ENCODE assay signal across 24 cellular contexts in genomic region chr11:130049260-130049659, GRCh38. TPM values are rescaled to one million over a fixed set of nuclear protein-coding genes. Genes with fewer than 3 reads are reported as not detected.
DNase-seq lines count a peak whose midpoint lies in the region; ATAC-seq, FAIRE-seq and TF ChIP-seq lines count a peak whose summit lies in the region.
"Had no signal": no experiment of that assay in that cellular context is flagged by ENCODE, and none has a peak within 500 bp of the region (broad histone marks: within the 10 kb centered on the region; RNA-seq: fewer than 3 reads in every experiment).

No MANE protein-coding gene starts in this region.

- in situ Hi-C loops in HepG2 (cut with HindIII; ENCODE audit: extremely low pct_ligation_motif_present, low pct_unique_long_range_greater_than_20kb): no loop called here

- no peak for TF ChIP-seq RAD21 in HepG2 (CRISPR knock-in tag; IDR thresholded peaks at IDR 0.05)

- intact Hi-C loops in CD14-positive monocyte (cut with micrococcal nuclease) (no loop called here), HepG2 (cut with micrococcal nuclease; ENCODE audit: unreplicated experiment) (no loop called here)
- intact Hi-C loops in activated CD4-positive, alpha-beta T cell treated with anti-CD3 and anti-CD28 coated beads, Interleukin-2, amount 10 ng/mL, durations not matched to agents 24 days and 14 days (cut with micrococcal nuclease): no loop called here

- peaks cover 0 to 6% (median 3%) of the 10 kb centered on the region in 7 donors for H3K9me3 Mint-ChIP-seq in CD14-positive monocyte
- H3K9me3 Mint-ChIP-seq in activated CD4-positive, alpha-beta T cell treated with anti-CD3 and anti-CD28 coated beads, Interleukin-2, amount 10 ng/mL, durations not matched to agents 24 days and 14 days: no peaks in the 10 kb centered on the region
- H3K9me3 Mint-ChIP-seq: activated naive CD8-positive, alpha-beta T cell treated with anti-CD3 and anti-CD28 coated beads, Interleukin-2, amount 10 ng/mL, durations not matched to agents 7 days and 5 days; T-helper 1 cell treated with Interleukin-12 subunit alpha and Interleukin-12 subunit beta and Interleukin-4 antibody, amounts not matched to agents 30 μg/mL and 1 μg/mL, for 36 hours had no signal

- peak; percentile 58 for DNase-seq in CD14-positive monocyte (ENCODE audit: low spot score)
- DNase-seq in MV-4-11 (lab: John Stamatoyannopoulos, UW): peak; percentile 66
- DNase-seq in adipocyte (ENCODE audit: low read depth): peak; percentile 52
- DNase-seq in HepG2 (ENCODE audit: low spot score): no peak
- no peak for DNase-seq in amniotic stem cell (lab: John Stamatoyannopoulos, UW)
- no peak for DNase-seq in activated CD4-positive, alpha-beta T cell treated with anti-CD3 and anti-CD28 coated beads, Interleukin-2, amount 10 ng/mL, durations not matched to agents 24 days and 14 days
- DNase-seq: activated CD8-positive, alpha-beta memory T cell treated with anti-CD3 and anti-CD28 coated beads, Interleukin-2, amount 50 U/mL, for 4 hours; activated naive CD8-positive, alpha-beta T cell treated with anti-CD3 and anti-CD28 coated beads, Interleukin-2, amount 10 ng/mL, durations not matched to agents 7 days and 5 days; CD4-positive, CD25-positive, alpha-beta regulatory T cell; DMS 273 treated with DMSO at 0.1 percent for 48 hours; left colon; naive thymus-derived CD4-positive, alpha-beta T cell; NCI-H1048; NCI-H187; NCI-H2227 treated with DMSO at 0.1 percent for 48 hours; posterior cingulate gyrus; upper lobe of left lung had no signal

- H3K79me2 ChIP-seq in HepG2 (ENCODE audit: insufficient read depth, low read length): no peaks in the 10 kb centered on the region

- POLR2A ChIA-PET in HepG2 (lab: Yijun Ruan, JAX): interaction anchor here (3.9 kb wide), 1 partner anchor 46 kb away, joined by 17 read pairs; the partner anchor contains the start of gene PRDM10

- H3K4me1 ChIP-seq in adipocyte (ENCODE audit: control insufficient read depth, insufficient read depth, low read length) (peaks cover 27% of the 10 kb centered on the region), HepG2 (ENCODE audit: insufficient read depth, low read length) (no peaks in the 10 kb centered on the region; the same call in 1 of the 2 replicates)
- H3K4me1 ChIP-seq: HAP-1 had no signal

- H3K27me3 ChIP-seq in adipocyte (replicated peaks; ENCODE audit: control insufficient read depth, insufficient read depth, low read length) (no peaks in the 10 kb centered on the region), HepG2 (ENCODE audit: control insufficient read depth in 1 of 2, insufficient read depth in 2 of 2, low read length in 2 of 2) (no peaks in the 10 kb centered on the region)
- H3K27me3 ChIP-seq: SJSA1, upper lobe of left lung had no signal

- peak overlapping the region; percentile 93 to 99 (median 97) for H3K27ac Mint-ChIP-seq in CD14-positive monocyte
- no peak overlapping the region for H3K27ac Mint-ChIP-seq in activated CD4-positive, alpha-beta T cell treated with anti-CD3 and anti-CD28 coated beads, Interleukin-2, amount 10 ng/mL, durations not matched to agents 24 days and 14 days
- H3K27ac Mint-ChIP-seq: activated naive CD8-positive, alpha-beta T cell treated with anti-CD3 and anti-CD28 coated beads, Interleukin-2, amount 10 ng/mL, durations not matched to agents 7 days and 5 days; brain; naive thymus-derived CD4-positive, alpha-beta T cell; T-helper 1 cell treated with Interleukin-12 subunit alpha and Interleukin-12 subunit beta and Interleukin-4 antibody, amounts not matched to agents 30 μg/mL and 1 μg/mL, for 36 hours had no signal

- no peak overlapping the region for H2AFZ ChIP-seq in HepG2 (ENCODE audit: low read length)

- H3K4me2 ChIP-seq in HepG2 (ENCODE audit: low read depth, low read length): no peak overlapping the region

- ATAC-seq in HepG2: no peak
- no peak for ATAC-seq in GM18909 (IDR thresholded peaks at IDR 0.05; ENCODE audit: poor library complexity, unreplicated experiment)
- ATAC-seq in HG02973 (IDR thresholded peaks at IDR 0.05; ENCODE audit: unreplicated experiment): no peak
- ATAC-seq: left colon; naive thymus-derived CD4-positive, alpha-beta T cell had no signal

- H3K4me1 Mint-ChIP-seq in CD14-positive monocyte: peaks cover 54% of the 10 kb centered on the region
- H3K4me1 Mint-ChIP-seq in activated CD4-positive, alpha-beta T cell treated with anti-CD3 and anti-CD28 coated beads, Interleukin-2, amount 10 ng/mL, durations not matched to agents 24 days and 14 days: no peaks in the 10 kb centered on the region
- H3K4me1 Mint-ChIP-seq: activated naive CD8-positive, alpha-beta T cell treated with anti-CD3 and anti-CD28 coated beads, Interleukin-2, amount 10 ng/mL, durations not matched to agents 7 days and 5 days; naive thymus-derived CD4-positive, alpha-beta T cell had no signal

- H3K4me3 ChIP-seq in adipocyte (ENCODE audit: low read length) (no peak overlapping the region), HepG2 (replicated peaks in 1 of 3; ENCODE audit: insufficient read depth in 1 of 3, low read depth in 2 of 3, low read length in 3 of 3) (no peak overlapping the region)
- H3K4me3 ChIP-seq: HAP-1, SJSA1, upper lobe of left lung had no signal

- TF ChIP-seq EP300 in HepG2 (IDR thresholded peaks at IDR 0.05; ENCODE audit: low read depth in 2 of 2, low read length in 2 of 2): no peak
- TF ChIP-seq EP300 in HepG2 (CRISPR knock-in tag; IDR thresholded peaks at IDR 0.05; ENCODE audit: borderline replicate concordance): no peak

- 26% methylated on average over 2 of the region's 2 CpGs for WGBS in HepG2 (ENCODE audit: low lambda C conversion rate)

- no peaks in the 10 kb centered on the region for H4K20me1 ChIP-seq in HepG2 (ENCODE audit: insufficient read depth, low read length)

- no peak for FAIRE-seq in HepG2 (lab: Jason Lieb, UNC)
- FAIRE-seq: colon had no signal

- no peak for TF ChIP-seq CTCF in CD14-positive monocyte (IDR thresholded peaks at IDR 0.05)
- no peak for TF ChIP-seq CTCF in HepG2 (CRISPR knock-in tag; IDR thresholded peaks at IDR 0.05)

- H3K9me3 ChIP-seq in adipocyte (ENCODE audit: control insufficient read depth, low read length) (peaks cover 2% of the 10 kb centered on the region), HepG2 (ENCODE audit: low read length) (no peaks in the 10 kb centered on the region)
- H3K9me3 ChIP-seq: HAP-1, SJSA1, upper lobe of left lung had no signal

- H3K4me3 Mint-ChIP-seq in CD14-positive monocyte: peak overlapping the region in 1 of 2 donors; percentile 26
- H3K4me3 Mint-ChIP-seq in activated CD4-positive, alpha-beta T cell treated with anti-CD3 and anti-CD28 coated beads, Interleukin-2, amount 10 ng/mL, durations not matched to agents 24 days and 14 days: no peak overlapping the region
- H3K4me3 Mint-ChIP-seq: activated naive CD8-positive, alpha-beta T cell treated with anti-CD3 and anti-CD28 coated beads, Interleukin-2, amount 10 ng/mL, durations not matched to agents 7 days and 5 days; brain; CD4-positive, CD25-positive, alpha-beta regulatory T cell; naive thymus-derived CD4-positive, alpha-beta T cell; T-helper 1 cell treated with Interleukin-12 subunit alpha and Interleukin-12 subunit beta and Interleukin-4 antibody, amounts not matched to agents 30 μg/mL and 1 μg/mL, for 36 hours had no signal

- H3K36me3 ChIP-seq in adipocyte (ENCODE audit: control insufficient read depth, insufficient read depth, low read length, severe bottlenecking) (no peaks in the 10 kb centered on the region), HepG2 (replicated peaks in 1 of 2; ENCODE audit: control insufficient read depth in 1 of 2, insufficient read depth in 2 of 2, low read length in 2 of 2) (no peaks in the 10 kb centered on the region)
- H3K36me3 ChIP-seq: HAP-1, SJSA1, upper lobe of left lung had no signal

- no peaks in the 10 kb centered on the region for H3K36me3 Mint-ChIP-seq in CD14-positive monocyte
- no peaks in the 10 kb centered on the region for H3K36me3 Mint-ChIP-seq in activated CD4-positive, alpha-beta T cell treated with anti-CD3 and anti-CD28 coated beads, Interleukin-2, amount 10 ng/mL, durations not matched to agents 24 days and 14 days (ENCODE audit: low read depth)
- H3K36me3 Mint-ChIP-seq: activated naive CD8-positive, alpha-beta T cell treated with anti-CD3 and anti-CD28 coated beads, Interleukin-2, amount 10 ng/mL, durations not matched to agents 7 days and 5 days; brain; CD4-positive, CD25-positive, alpha-beta regulatory T cell; naive thymus-derived CD4-positive, alpha-beta T cell had no signal

- TF ChIP-seq POLR2A in HepG2 (IDR thresholded peaks at IDR 0.05; ENCODE audit: insufficient read depth in 1 of 2, low read depth in 2 of 2, low read length in 2 of 2): no peak

- H3K27me3 Mint-ChIP-seq in CD14-positive monocyte (ENCODE audit: low read depth in 3 of 3): no peaks in the 10 kb centered on the region
- H3K27me3 Mint-ChIP-seq in activated CD4-positive, alpha-beta T cell treated with anti-CD3 and anti-CD28 coated beads, Interleukin-2, amount 10 ng/mL, durations not matched to agents 24 days and 14 days: peaks cover 20% of the 10 kb centered on the region
- H3K27me3 Mint-ChIP-seq: brain had no signal

- H3K9ac ChIP-seq in adipocyte (ENCODE audit: low read length): no peak overlapping the region
- no peak overlapping the region for H3K9ac ChIP-seq in HepG2 (ENCODE audit: insufficient read depth, low read depth, low read length)

- no TSS peak for BruUV-seq in HepG2 (replicated peaks; lab: Mats Ljungman, UMichigan)

- H3K27ac ChIP-seq in HepG2 (ENCODE audit: extremely low read length, insufficient read depth, low read length): no peak overlapping the region
- H3K27ac ChIP-seq: SJSA1, upper lobe of left lung had no signal

- CTCF ChIA-PET in HepG2 (lab: Yijun Ruan, JAX; ENCODE audit: low intra/inter-chr PET ratio, low total read pairs): no interaction called here

RNA-seq across cellular contexts. Expression of gene APLP2, which starts 20.4 kb away (rescaled TPM):
- polyA plus RNA-seq in CD14-positive monocyte (100 to 1,000 TPM; 486 to 591 TPM), HepG2 (2011; rRNA removed) (591 and 594 TPM in 2 replicates)
- 154 and 315 TPM in 2 replicates for total RNA-seq in HepG2 (2016; rRNA removed; fragmentation: Illumina TruSeq; extraction: Trizol)
- 34.6 and 35.6 TPM in 2 replicates for total RNA-seq in HepG2 (2016; cell fraction: cytosol; rRNA removed; fragmentation: Illumina TruSeq; extraction: Trizol; ENCODE audit: low read depth)
- total RNA-seq in HepG2 (2016; cell fraction: insoluble cytoplasmic fraction; rRNA removed; fragmentation: Illumina TruSeq; extraction: Trizol): 137 and 320 TPM in 2 replicates
- total RNA-seq in HepG2 (2016; cell fraction: membrane; rRNA removed; fragmentation: Illumina TruSeq; extraction: Trizol): 41.4 and 45.9 TPM in 2 replicates
- 264 and 296 TPM in 2 replicates for total RNA-seq in HepG2 (2016; cell fraction: nucleus; rRNA removed; fragmentation: Illumina TruSeq; extraction: Trizol)
- polyA plus RNA-seq in HepG2 (2011; cell fraction: cytosol; rRNA removed): 396 and 486 TPM in 2 replicates
- 223 and 286 TPM in 2 replicates for polyA plus RNA-seq in HepG2 (2011; cell fraction: nucleus; rRNA removed)
- 481 and 597 TPM in 2 replicates for polyA plus RNA-seq in HepG2 (2012)
- polyA plus RNA-seq in HepG2 (2016; cell fraction: cytosol; fragmentation: Illumina TruSeq; extraction: Trizol; ENCODE audit: low read depth): 12.9 and 14.3 TPM in 2 replicates
- 150 and 155 TPM in 2 replicates for polyA plus RNA-seq in HepG2 (2016; cell fraction: insoluble cytoplasmic fraction; fragmentation: Illumina TruSeq; extraction: Trizol; ENCODE audit: low read depth)
- 25.1 and 29.6 TPM in 2 replicates for polyA plus RNA-seq in HepG2 (2016; cell fraction: membrane; fragmentation: Illumina TruSeq; extraction: Trizol; ENCODE audit: low read depth)
- 409 and 433 TPM in 2 replicates for polyA plus RNA-seq in HepG2 (2016; cell fraction: nucleus; fragmentation: Illumina TruSeq; extraction: Trizol; ENCODE audit: insufficient read depth, low read depth)
- polyA minus RNA-seq in HepG2 (2011; rRNA and poly(A)+ RNA removed; ENCODE audit: low replicate concordance): 59.6 and 259 TPM in 2 replicates
- 166 and 220 TPM in 2 replicates for polyA minus RNA-seq in HepG2 (2011; cell fraction: cytosol; rRNA and poly(A)+ RNA removed)
- polyA minus RNA-seq in HepG2 (2011; cell fraction: nucleus; rRNA and poly(A)+ RNA removed): 124 and 168 TPM in 2 replicates
- total RNA-seq in activated CD4-positive, alpha-beta T cell treated with anti-CD3 and anti-CD28 coated beads, Interleukin-2, amount 10 ng/mL, durations not matched to agents 24 days and 14 days: 44.9 and 46.4 TPM in 2 replicates

RNA-seq across cellular contexts. Expression of gene PRDM10, which starts 46.6 kb away (rescaled TPM):
- polyA plus RNA-seq in CD14-positive monocyte (1 to 10 TPM in 1 of 2 donors, under 1 TPM in 1; 0.64 to 1.1 TPM), HepG2 (2011; rRNA removed) (5.7 and 8.3 TPM in 2 replicates)
- total RNA-seq in HepG2 (2016; rRNA removed; fragmentation: Illumina TruSeq; extraction: Trizol): 5.8 and 7.6 TPM in 2 replicates
- 1.8 and 4.1 TPM in 2 replicates for total RNA-seq in HepG2 (2016; cell fraction: cytosol; rRNA removed; fragmentation: Illumina TruSeq; extraction: Trizol; ENCODE audit: low read depth)
- total RNA-seq in HepG2 (2016; cell fraction: insoluble cytoplasmic fraction; rRNA removed; fragmentation: Illumina TruSeq; extraction: Trizol): 4.7 and 5.0 TPM in 2 replicates
- 2.4 and 3.3 TPM in 2 replicates for total RNA-seq in HepG2 (2016; cell fraction: membrane; rRNA removed; fragmentation: Illumina TruSeq; extraction: Trizol)
- total RNA-seq in HepG2 (2016; cell fraction: nucleus; rRNA removed; fragmentation: Illumina TruSeq; extraction: Trizol): 8.7 and 10.3 TPM in 2 replicates
- 2.5 and 2.9 TPM in 2 replicates for polyA plus RNA-seq in HepG2 (2011; cell fraction: cytosol; rRNA removed)
- polyA plus RNA-seq in HepG2 (2011; cell fraction: nucleus; rRNA removed): 22.9 and 26.5 TPM in 2 replicates
- polyA plus RNA-seq in HepG2 (2012): 3.2 and 5.1 TPM in 2 replicates
- 0.12 and 0.21 TPM in 2 replicates for polyA plus RNA-seq in HepG2 (2016; cell fraction: cytosol; fragmentation: Illumina TruSeq; extraction: Trizol; ENCODE audit: low read depth)
- 4.0 and 4.5 TPM in 2 replicates for polyA plus RNA-seq in HepG2 (2016; cell fraction: insoluble cytoplasmic fraction; fragmentation: Illumina TruSeq; extraction: Trizol; ENCODE audit: low read depth)
- 0.57 and 0.73 TPM in 2 replicates for polyA plus RNA-seq in HepG2 (2016; cell fraction: membrane; fragmentation: Illumina TruSeq; extraction: Trizol; ENCODE audit: low read depth)
- polyA plus RNA-seq in HepG2 (2016; cell fraction: nucleus; fragmentation: Illumina TruSeq; extraction: Trizol; ENCODE audit: insufficient read depth, low read depth): 15.4 and 16.4 TPM in 2 replicates
- 26.0 and 28.8 TPM in 2 replicates for polyA minus RNA-seq in HepG2 (2011; rRNA and poly(A)+ RNA removed; ENCODE audit: low replicate concordance)
- polyA minus RNA-seq in HepG2 (2011; cell fraction: cytosol; rRNA and poly(A)+ RNA removed): 4.9 and 5.3 TPM in 2 replicates
- 10.2 and 19.1 TPM in 2 replicates for polyA minus RNA-seq in HepG2 (2011; cell fraction: nucleus; rRNA and poly(A)+ RNA removed)
- 15.9 and 16.1 TPM in 2 replicates for total RNA-seq in activated CD4-positive, alpha-beta T cell treated with anti-CD3 and anti-CD28 coated beads, Interleukin-2, amount 10 ng/mL, durations not matched to agents 24 days and 14 days

Comparison
In these comparisons a context has a peak if more than half of its experiments do, and no peak if none do; other contexts are left out.
1. DNase-seq: peak in CD14-positive monocyte (single experiment), MV-4-11 (single experiment) and adipocyte (single experiment); none in HepG2 (single experiment), amniotic stem cell (single experiment) and activated CD4-positive, alpha-beta T cell treated with anti-CD3 and anti-CD28 coated beads, Interleukin-2, amount 10 ng/mL, durations not matched to agents 24 days and 14 days (single experiment).